35 cellular contexts compared by ENCODE assay signal in the genomic region with DNA sequence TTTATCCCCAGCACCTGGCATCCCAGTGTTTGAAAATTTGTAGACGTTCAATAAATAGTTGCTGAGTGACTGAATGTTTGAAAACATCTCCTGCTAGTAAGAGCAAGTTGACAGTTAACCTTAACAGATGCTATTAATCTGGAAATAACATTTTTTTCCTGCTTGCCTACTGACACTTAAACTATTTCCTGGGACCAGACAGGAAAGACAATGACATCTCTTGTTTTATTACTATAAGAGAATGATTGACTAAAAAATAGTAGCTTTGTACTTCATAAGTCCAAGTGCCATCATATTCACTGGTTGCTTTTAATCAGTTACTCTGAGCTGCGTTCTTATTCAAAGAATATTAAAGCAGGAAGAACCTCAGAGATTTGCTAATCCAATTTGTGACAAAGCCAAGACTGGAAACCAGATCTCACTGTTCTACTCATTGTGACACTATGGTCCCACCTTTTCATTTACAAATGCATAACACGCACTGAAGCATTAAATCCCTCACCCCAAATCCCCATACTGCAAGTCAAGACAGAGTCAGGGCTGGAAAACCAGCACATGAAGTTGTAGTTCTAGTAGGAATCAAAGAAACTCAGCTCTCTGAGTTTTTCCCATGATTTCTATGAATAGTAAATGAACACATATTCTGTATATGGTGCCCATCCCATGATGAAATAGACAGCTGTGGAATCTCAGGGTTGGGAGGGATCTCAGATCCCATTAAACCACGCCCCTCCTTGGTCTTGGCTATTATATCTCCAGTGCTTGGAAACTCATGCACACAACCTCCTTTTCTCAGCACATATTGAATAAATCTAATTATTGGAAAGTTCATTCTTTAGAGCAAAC.
A peak's percentile ranks its signal among the peaks of the same experiment; 100 is the strongest.
DNase-seq lines count a peak whose midpoint lies in the region; ATAC-seq, FAIRE-seq and TF ChIP-seq lines count a peak whose summit lies in the region.
"Had no signal": no experiment of that assay in that cellular context is flagged by ENCODE, and none has a peak within 500 bp of the region (broad histone marks: within the 10 kb centered on the region; RNA-seq: fewer than 3 reads in every experiment).

No MANE protein-coding gene starts in this region.

- H2AK5ac ChIP-seq in H1 (ENCODE audit: low read depth, low read length) = no peak overlapping the region

- CTCF ChIA-PET in H1 (lab: Charles Lee; ENCODE audit: partially characterized antibody) = interaction anchor here (0.6 to 1.1 kb wide), 2 partner anchors 18 to 38 kb away, joined by 3 read pairs; no protein-coding TSS in a partner anchor
- CTCF ChIA-PET in naive thymus-derived CD4-positive, alpha-beta T cell (lab: Charles Lee) = no interaction called here
- CTCF ChIA-PET in CD4-positive, alpha-beta T cell (lab: Charles Lee) = no interaction called here

- no peak overlapping the region for H4K91ac ChIP-seq in H1 (replicated peaks; ENCODE audit: insufficient read length, low read length)

- H3K23me2 ChIP-seq in H1 (ENCODE audit: low read depth, low read length) = no peaks in the 10 kb centered on the region

- TF ChIP-seq RAD21 in H1 (IDR thresholded peaks at IDR 0.05 in 1 of 2, conservative IDR thresholded peaks at IDR 0.05 in 1 of 2; ENCODE audit: low read depth in 2 of 2, low read length in 2 of 2) = no peak
- no peak for TF ChIP-seq RAD21 in neural cell (conservative IDR thresholded peaks at IDR 0.05)

- no peaks in the 10 kb centered on the region for H3K36me3 Mint-ChIP-seq in naive thymus-derived CD4-positive, alpha-beta T cell
- H3K36me3 Mint-ChIP-seq in CD4-positive, alpha-beta T cell (ENCODE audit: low read depth) = no peaks in the 10 kb centered on the region
- H3K36me3 Mint-ChIP-seq: CD4-positive, alpha-beta memory T cell; natural killer cell had no signal

- H3K4me1 Mint-ChIP-seq in naive thymus-derived CD4-positive, alpha-beta T cell = no peaks in the 10 kb centered on the region
- H3K4me1 Mint-ChIP-seq in CD4-positive, alpha-beta T cell (ENCODE audit: low read depth) = no peaks in the 10 kb centered on the region
- H3K4me1 Mint-ChIP-seq: CD4-positive, alpha-beta memory T cell; natural killer cell; stimulated activated naive CD8-positive, alpha-beta T cell treated with anti-CD3 and anti-CD28 coated beads, Interleukin-15, amount 100 ng/mL, for 72 hours had no signal

- H2BK5ac ChIP-seq in H1 (ENCODE audit: low read depth, low read length) = no peak overlapping the region

- no peak overlapping the region for H3K27ac Mint-ChIP-seq in naive thymus-derived CD4-positive, alpha-beta T cell
- H3K27ac Mint-ChIP-seq in CD4-positive, alpha-beta T cell = no peak overlapping the region
- H3K27ac Mint-ChIP-seq: activated CD8-positive, alpha-beta T cell treated with anti-CD3 and anti-CD28 coated beads, Interleukin-2, amount 10 ng/mL, durations not matched to agents 7 days and 5 days; CD4-positive, alpha-beta memory T cell; natural killer cell; stimulated activated naive CD8-positive, alpha-beta T cell treated with anti-CD3 and anti-CD28 coated beads, Interleukin-15, amount 100 ng/mL, for 72 hours had no signal

- H3K4ac ChIP-seq in H1 (replicated peaks; ENCODE audit: insufficient read length, low read depth, low read length) = no peak overlapping the region

- H4K8ac ChIP-seq in H1 (ENCODE audit: extremely low read depth, insufficient read depth, low read length) = no peak overlapping the region

- no peaks in the 10 kb centered on the region for H3K9me3 Mint-ChIP-seq in naive thymus-derived CD4-positive, alpha-beta T cell
- no peaks in the 10 kb centered on the region for H3K9me3 Mint-ChIP-seq in CD4-positive, alpha-beta T cell
- H3K9me3 Mint-ChIP-seq: CD4-positive, alpha-beta memory T cell; natural killer cell; stimulated activated naive CD8-positive, alpha-beta T cell treated with anti-CD3 and anti-CD28 coated beads, Interleukin-15, amount 100 ng/mL, for 72 hours had no signal

- no peak overlapping the region for H3K18ac ChIP-seq in H1 (ENCODE audit: extremely low read depth, low read length)

- peaks cover 4 to 24% (median 12%) of the 10 kb centered on the region in 5 donors for H3K27me3 Mint-ChIP-seq in naive thymus-derived CD4-positive, alpha-beta T cell
- peaks cover 5% of the 10 kb centered on the region for H3K27me3 Mint-ChIP-seq in CD4-positive, alpha-beta T cell
- H3K27me3 Mint-ChIP-seq: stimulated activated naive CD8-positive, alpha-beta T cell treated with anti-CD3 and anti-CD28 coated beads, Interleukin-15, amount 100 ng/mL, for 72 hours had no signal

- H3K36me3 ChIP-seq in H1 (ENCODE audit: control insufficient read depth in 2 of 4, insufficient read depth in 4 of 4, low read length in 3 of 4) = no peaks in the 10 kb centered on the region
- no peaks in the 10 kb centered on the region for H3K36me3 ChIP-seq in neural cell (ENCODE audit: insufficient read depth, low read length)
- H3K36me3 ChIP-seq in uterus = no peaks in the 10 kb centered on the region
- H3K36me3 ChIP-seq in naive thymus-derived CD4-positive, alpha-beta T cell (ENCODE audit: control insufficient read depth in 2 of 3, insufficient read depth in 3 of 3, low read length in 3 of 3) = no peaks in the 10 kb centered on the region
- H3K36me3 ChIP-seq: lower lobe of right lung, spleen, thyroid gland had no signal

- no peak for FAIRE-seq in H1 (lab: Jason Lieb, UNC)
- FAIRE-seq: A549, colon had no signal

- TF ChIP-seq CTCF in H1 (IDR thresholded peaks at IDR 0.05; ENCODE audit: control extremely low read depth in 1 of 3, insufficient read depth in 1 of 3, low read depth in 1 of 3, low read length in 3 of 3) (no peak), neural cell (IDR thresholded peaks at IDR 0.05; ENCODE audit: poor library complexity, severe bottlenecking) (no peak), uterus (IDR thresholded peaks at IDR 0.05) (no peak)
- TF ChIP-seq CTCF in CD4-positive, alpha-beta T cell (IDR thresholded peaks at IDR 0.05) = no peak

- H2BK120ac ChIP-seq in H1 (replicated peaks; ENCODE audit: low read depth, low read length) = no peak overlapping the region

- POLR2A ChIA-PET in H1 (lab: Charles Lee; ENCODE audit: partially characterized antibody) = no interaction called here
- POLR2A ChIA-PET in naive thymus-derived CD4-positive, alpha-beta T cell (lab: Charles Lee) = no interaction called here
- POLR2A ChIA-PET in CD4-positive, alpha-beta T cell (lab: Charles Lee) = no interaction called here

- intact Hi-C loops in left ventricle myocardium superior (cut with micrococcal nuclease) (no loop called here), Right ventricle myocardium superior (cut with DNase I) (no loop called here), uterus (cut with DNase I; ENCODE audit: low total_unique reads) (no loop called here)
- intact Hi-C loops in naive thymus-derived CD4-positive, alpha-beta T cell (cut with micrococcal nuclease) = no loop called here
- intact Hi-C loops in CD4-positive, alpha-beta T cell (cut with DNase I, micrococcal nuclease) = no loop called here

- H3K27me3 ChIP-seq in H1 (replicated peaks in 1 of 4; ENCODE audit: control insufficient read depth in 3 of 4, extremely low read depth in 1 of 4, insufficient read depth in 3 of 4, low read length in 3 of 4) (no peaks in the 10 kb centered on the region), neural cell (ENCODE audit: insufficient read depth, low read depth, low read length) (no peaks in the 10 kb centered on the region), uterus (no peaks in the 10 kb centered on the region)
- H3K27me3 ChIP-seq in naive thymus-derived CD4-positive, alpha-beta T cell (ENCODE audit: control insufficient read depth in 2 of 2, insufficient read depth in 2 of 2, low read length in 2 of 2) = no peaks in the 10 kb centered on the region
- no peaks in the 10 kb centered on the region for H3K27me3 ChIP-seq in CD4-positive, alpha-beta T cell (ENCODE audit: control insufficient read depth, insufficient read depth, low read length)
- H3K27me3 ChIP-seq: spleen, thyroid gland had no signal

- DNase-seq in left ventricle myocardium superior (no peak), Right ventricle myocardium superior (no peak), H1 (ENCODE audit: low read depth in 1 of 2, low spot score in 2 of 2) (no peak), uterus (no peak)
- no peak for DNase-seq in naive thymus-derived CD4-positive, alpha-beta T cell
- DNase-seq in CD4-positive, alpha-beta T cell = no peak
- DNase-seq: activated CD4-positive, alpha-beta T cell treated with anti-CD3 and anti-CD28 coated beads for 1 hour; activated CD8-positive, alpha-beta T cell treated with anti-CD3 and anti-CD28 coated beads, Interleukin-2, amount 10 ng/mL, durations not matched to agents 7 days and 5 days; activated naive CD4-positive, alpha-beta T cell treated with anti-CD3 and anti-CD28 coated beads, Interleukin-2, amount 50 U/mL, for 16 hours; AML-193; amniotic stem cell; CD4-positive, alpha-beta memory T cell; DMS 273 treated with DMSO at 0.1 percent for 48 hours; effector CD4-positive, alpha-beta T cell; EL; HCEC 1CT; head of caudate nucleus; islet precursor cell; lower lobe of right lung; MM.1S; natural killer cell; NCI-H1105 treated with DMSO at 0.1 percent for 48 hours; NCI-H2029; NK-92 treated with Interleukin-12 subunit alpha and Interleukin-12 subunit beta, amount 100 ng/mL, for 24 hours; SHP77; spleen; stimulated activated CD8-positive, alpha-beta memory T cell treated with anti-CD3 and anti-CD28 coated beads, Interleukin-4, amount 100 ng/mL, for 48 hours; stimulated activated naive CD8-positive, alpha-beta T cell treated with anti-CD3 and anti-CD28 coated beads, Interleukin-15, amount 100 ng/mL, for 72 hours; T-helper 2 cell; thyroid gland had no signal

- H3K9me2 ChIP-seq in neural cell (ENCODE audit: insufficient read depth, low read length) = no peaks in the 10 kb centered on the region

- H2AFZ ChIP-seq in H1 (ENCODE audit: low read length) (0 out of 2 replicates have a peak overlapping the region, but pooled peaks have one; percentile 46), neural cell (ENCODE audit: low read depth, low read length) (no peak overlapping the region)

- no peak overlapping the region for H4K5ac ChIP-seq in H1 (ENCODE audit: insufficient read length, low read depth, low read length)

- H3K14ac ChIP-seq in H1 (ENCODE audit: insufficient read length) = no peak overlapping the region

- H2BK12ac ChIP-seq in H1 (ENCODE audit: low read depth, low read length) = no peak overlapping the region

- H4K20me1 ChIP-seq in H1 (replicated peaks in 1 of 2; ENCODE audit: control insufficient read depth in 1 of 2, insufficient read depth in 2 of 2, low read length in 2 of 2) = no peaks in the 10 kb centered on the region
- no peaks in the 10 kb centered on the region for H4K20me1 ChIP-seq in neural cell (ENCODE audit: insufficient read depth)

- H3F3A ChIP-seq in neural cell (ENCODE audit: insufficient read depth, low read length, poor library complexity, severe bottlenecking) = no peaks in the 10 kb centered on the region

- H3K9me3 ChIP-seq in H1 (ENCODE audit: insufficient read depth in 2 of 2, low read depth in 1 of 2, low read length in 1 of 2) = no peaks in the 10 kb centered on the region
- H3K9me3 ChIP-seq in neural cell (ENCODE audit: low read length) = no peaks in the 10 kb centered on the region
- H3K9me3 ChIP-seq in uterus = no peaks in the 10 kb centered on the region
- H3K9me3 ChIP-seq in naive thymus-derived CD4-positive, alpha-beta T cell (ENCODE audit: control insufficient read depth in 2 of 3, low read length in 3 of 3) = no peaks in the 10 kb centered on the region
- H3K9me3 ChIP-seq in CD4-positive, alpha-beta T cell (ENCODE audit: control insufficient read depth, low read length) = no peaks in the 10 kb centered on the region
- H3K9me3 ChIP-seq: A549, lower lobe of right lung, spleen, thyroid gland had no signal

- no peaks in the 10 kb centered on the region for H3K79me1 ChIP-seq in H1 (ENCODE audit: low read depth, low read length)

- H3K23ac ChIP-seq in H1 (ENCODE audit: insufficient read length) = no peak overlapping the region

- no peak overlapping the region for H2BK20ac ChIP-seq in H1 (ENCODE audit: low read length)

- H3K4me2 ChIP-seq in H1 (ENCODE audit: insufficient read depth in 1 of 2, low read depth in 2 of 2, low read length in 2 of 2) = no peak overlapping the region
- no peak overlapping the region for H3K4me2 ChIP-seq in neural cell (ENCODE audit: low read length)
- H3K4me2 ChIP-seq: A549, KMS-11 had no signal

- H3K4me1 ChIP-seq in H1 (replicated peaks in 1 of 4; ENCODE audit: control insufficient read depth in 3 of 4, insufficient read depth in 4 of 4, low read length in 3 of 4) = no peaks in the 10 kb centered on the region
- no peaks in the 10 kb centered on the region for H3K4me1 ChIP-seq in uterus
- H3K4me1 ChIP-seq in naive thymus-derived CD4-positive, alpha-beta T cell (ENCODE audit: control insufficient read depth in 2 of 2, insufficient read depth in 2 of 2, low read length in 2 of 2) = no peaks in the 10 kb centered on the region
- H3K4me1 ChIP-seq: A549, lower lobe of right lung, spleen, thyroid gland had no signal

- H3K79me2 ChIP-seq in H1 (ENCODE audit: control insufficient read depth in 1 of 2, insufficient read depth in 2 of 2, low read length in 2 of 2) (no peaks in the 10 kb centered on the region), neural cell (replicated peaks; ENCODE audit: insufficient read depth, low read length) (no peaks in the 10 kb centered on the region)

- ATAC-seq in left ventricle myocardium superior (peak; percentile 35), Right ventricle myocardium superior (ENCODE audit: poor library complexity) (no peak), HG03039 (IDR thresholded peaks at IDR 0.05; ENCODE audit: unreplicated experiment) (no peak)
- no peak for ATAC-seq in naive thymus-derived CD4-positive, alpha-beta T cell
- no peak for ATAC-seq in CD4-positive, alpha-beta T cell (ENCODE audit: poor library complexity)
- ATAC-seq: A549; activated CD8-positive, alpha-beta T cell treated with anti-CD3 and anti-CD28 coated beads, Interleukin-2, amount 10 ng/mL, durations not matched to agents 7 days and 5 days; lower lobe of right lung; natural killer cell; stimulated activated naive CD8-positive, alpha-beta T cell treated with anti-CD3 and anti-CD28 coated beads, Interleukin-15, amount 100 ng/mL, for 72 hours had no signal

- H3K4me3 ChIP-seq in H1 (ENCODE audit: extremely low read depth in 1 of 4, insufficient read depth in 2 of 4, low read depth in 3 of 4, low read length in 4 of 4) (no peak overlapping the region), neural cell (ENCODE audit: low read length) (no peak overlapping the region), uterus (no peak overlapping the region)
- H3K4me3 ChIP-seq in naive thymus-derived CD4-positive, alpha-beta T cell (ENCODE audit: low read length) = no peak overlapping the region
- H3K4me3 ChIP-seq: A549, lower lobe of right lung, spleen, thyroid gland had no signal

- H3K56ac ChIP-seq in H1 (replicated peaks; ENCODE audit: insufficient read length, low read depth, low read length) = no peak overlapping the region

- no peak overlapping the region for H3K4me3 Mint-ChIP-seq in naive thymus-derived CD4-positive, alpha-beta T cell
- no peak overlapping the region for H3K4me3 Mint-ChIP-seq in CD4-positive, alpha-beta T cell
- H3K4me3 Mint-ChIP-seq: activated CD8-positive, alpha-beta T cell treated with anti-CD3 and anti-CD28 coated beads, Interleukin-2, amount 10 ng/mL, durations not matched to agents 7 days and 5 days; CD4-positive, alpha-beta memory T cell; natural killer cell; stimulated activated naive CD8-positive, alpha-beta T cell treated with anti-CD3 and anti-CD28 coated beads, Interleukin-15, amount 100 ng/mL, for 72 hours had no signal

- no peak for TF ChIP-seq EP300 in H1 (IDR thresholded peaks at IDR 0.05; ENCODE audit: borderline replicate concordance in 1 of 2, low read depth in 2 of 2, low read length in 2 of 2)
- no peak for TF ChIP-seq EP300 in neural cell (conservative IDR thresholded peaks at IDR 0.05; ENCODE audit: poor library complexity, severe bottlenecking)

- H2BK15ac ChIP-seq in H1 (ENCODE audit: low read length) = no peak overlapping the region

- WGBS in H1 (ENCODE audit: extremely low coverage in 1 of 2, insufficient coverage in 1 of 2, insufficient read length in 1 of 2, insufficient replicate concordance in 2 of 2, low coverage in 1 of 2, low lambda C conversion rate in 2 of 2, missing lambda C conversion rate in 1 of 2), 2 experiments = 86% methylated on average over 4 of the region's 4 CpGs; no CpG with 5 or more reads in 1 of the 2 experiments

- H3K9ac ChIP-seq in H1 (replicated peaks in 1 of 4; ENCODE audit: extremely low read depth in 1 of 4, low read depth in 3 of 4, low read length in 3 of 4) (no peak overlapping the region), neural cell (ENCODE audit: low read length) (no peak overlapping the region)
- H3K9ac ChIP-seq: KMS-11 had no signal

- no peak overlapping the region for H3K27ac ChIP-seq in H1 (ENCODE audit: low read depth, low read length)
- no peak overlapping the region for H3K27ac ChIP-seq in neural cell (ENCODE audit: low read length)
- peak overlapping the region; percentile 26 to 54 for H3K27ac ChIP-seq in uterus
- H3K27ac ChIP-seq in naive thymus-derived CD4-positive, alpha-beta T cell (ENCODE audit: low read depth, low read length) = no peak overlapping the region
- no peak overlapping the region for H3K27ac ChIP-seq in CD4-positive, alpha-beta T cell (ENCODE audit: low read depth, low read length)
- H3K27ac ChIP-seq: A549, KMS-11, lower lobe of right lung, spleen, thyroid gland had no signal

- no peak for TF ChIP-seq POLR2A in H1 (IDR thresholded peaks at IDR 0.05; ENCODE audit: control extremely low read depth in 1 of 2, low read depth in 2 of 2, low read length in 2 of 2)
- no peak for TF ChIP-seq POLR2A in uterus (IDR thresholded peaks at IDR 0.05)

Comparison
In these comparisons a context has a peak if more than half of its experiments do, and no peak if none do; other contexts are left out.
1. H3K27ac ChIP-seq: peak in uterus (2 of 2); none in H1 (single experiment), neural cell (single experiment), naive thymus-derived CD4-positive, alpha-beta T cell (single experiment) and CD4-positive, alpha-beta T cell (single experiment).